ENCODE assay signal across 14 cellular contexts in genomic region chr10:61986788-61987187, GRCh38.
DNase-seq lines count a peak whose midpoint lies in the region; ATAC-seq, FAIRE-seq and TF ChIP-seq lines count a peak whose summit lies in the region.
"Had no signal": no experiment of that assay in that cellular context is flagged by ENCODE, and none has a peak within 500 bp of the region (broad histone marks: within the 10 kb centered on the region; RNA-seq: fewer than 3 reads in every experiment).

No MANE protein-coding gene starts in this region.

- no peak for TF ChIP-seq CTCF in nephron (IDR thresholded peaks at IDR 0.05; ENCODE audit: unreplicated experiment in 3 of 3)
- no peak for TF ChIP-seq CTCF in kidney (IDR thresholded peaks at IDR 0.05; ENCODE audit: borderline replicate concordance, extremely low read depth, insufficient read depth)

- H3K27me3 ChIP-seq in CD4-positive, CD25-positive, alpha-beta regulatory T cell (ENCODE audit: control insufficient read depth, insufficient read depth, low read length), result no peaks in the 10 kb centered on the region
- no peaks in the 10 kb centered on the region for H3K27me3 ChIP-seq in HUES6 (ENCODE audit: control insufficient read depth, insufficient read depth, low read length)
- H3K27me3 ChIP-seq in adipocyte (replicated peaks; ENCODE audit: control insufficient read depth, insufficient read depth, low read length), result no peaks in the 10 kb centered on the region
- H3K27me3 ChIP-seq: upper lobe of left lung had no signal

- intact Hi-C loops in kidney (cut with DNase I), result no loop called here

- peak overlapping the region; percentile 91 to 98 (median 95) for H3K27ac Mint-ChIP-seq in CD4-positive, CD25-positive, alpha-beta regulatory T cell
- peak overlapping the region; percentile 58 to 90 (median 75) for H3K27ac Mint-ChIP-seq in nephron

- peaks cover 27% of the 10 kb centered on the region for H3K36me3 Mint-ChIP-seq in CD4-positive, CD25-positive, alpha-beta regulatory T cell
- peaks cover 28% of the 10 kb centered on the region for H3K36me3 Mint-ChIP-seq in nephron (ENCODE audit: low read depth)

- H3K9me3 ChIP-seq in CD4-positive, CD25-positive, alpha-beta regulatory T cell (ENCODE audit: control insufficient read depth in 2 of 2, low read length in 2 of 2), result no peaks in the 10 kb centered on the region
- H3K9me3 ChIP-seq in HUES6 (ENCODE audit: control insufficient read depth, insufficient read depth, low read depth, low read length), result no peaks in the 10 kb centered on the region
- no peaks in the 10 kb centered on the region for H3K9me3 ChIP-seq in adipocyte (ENCODE audit: control insufficient read depth, low read length)
- no peaks in the 10 kb centered on the region for H3K9me3 ChIP-seq in kidney (ENCODE audit: control insufficient read depth in 1 of 2, low read length in 2 of 2)
- H3K9me3 ChIP-seq: upper lobe of left lung had no signal

- peak overlapping the region; percentile 27 for H3K4me3 ChIP-seq in CD4-positive, CD25-positive, alpha-beta regulatory T cell (ENCODE audit: low read depth, low read length)
- H3K4me3 ChIP-seq in HUES6 (ENCODE audit: low read depth, low read length), result peak overlapping the region; percentile 30; the same call in 1 of the 2 replicates
- H3K4me3 ChIP-seq in adipocyte (ENCODE audit: low read length), result no peak overlapping the region
- H3K4me3 ChIP-seq in kidney (ENCODE audit: low read length in 2 of 2), result no peak overlapping the region
- H3K4me3 ChIP-seq: upper lobe of left lung had no signal

- no peak for DNase-seq in CD4-positive, CD25-positive, alpha-beta regulatory T cell
- DNase-seq in adipocyte (ENCODE audit: low read depth), result no peak
- no peak for DNase-seq in kidney
- DNase-seq in NCI-H82 treated with DMSO at 0.1 percent for 48 hours (lab: John Stamatoyannopoulos, UW; ENCODE audit: unreplicated experiment), result no peak
- no peak for DNase-seq in CD1c-positive myeloid dendritic cell (ENCODE audit: extremely low spot score)
- DNase-seq: activated effector memory CD4-positive, alpha-beta T cell treated with anti-CD3 and anti-CD28 coated beads, Interleukin-2, amount 50 U/mL, for 16 hours; HCEC 1CT; mammary epithelial cell; NCI-H2227 treated with DMSO at 0.1 percent for 48 hours; upper lobe of left lung had no signal

- no peak for FAIRE-seq in kidney (lab: Jason Lieb, UNC)

- H3K27ac ChIP-seq in CD4-positive, CD25-positive, alpha-beta regulatory T cell (ENCODE audit: insufficient read depth, low read length, poor library complexity, severe bottlenecking), result peak overlapping the region; percentile 86
- H3K27ac ChIP-seq in HUES6 (ENCODE audit: low read depth, low read length) (peak overlapping the region; percentile 31; the same call in 1 of the 2 replicates), kidney (ENCODE audit: low read depth in 2 of 2, low read length in 2 of 2) (peak overlapping the region in 1 of 2 donors; percentile 34)
- H3K27ac ChIP-seq: RWPE1 had no signal

- H3K9me3 Mint-ChIP-seq in CD4-positive, CD25-positive, alpha-beta regulatory T cell, result no peaks in the 10 kb centered on the region
- no peaks in the 10 kb centered on the region for H3K9me3 Mint-ChIP-seq in nephron

- H3K9ac ChIP-seq in HUES6 (ENCODE audit: low read length), result no peak overlapping the region
- H3K9ac ChIP-seq in adipocyte (ENCODE audit: low read length), result peak overlapping the region; percentile 62
- H3K9ac ChIP-seq in kidney (ENCODE audit: low read length in 2 of 2), result no peak overlapping the region

- no peak for ATAC-seq in CD4-positive, CD25-positive, alpha-beta regulatory T cell (ENCODE audit: low read depth in 2 of 2)
- no peak for ATAC-seq in HG03442 (IDR thresholded peaks at IDR 0.05; ENCODE audit: unreplicated experiment)

- H3K4me1 Mint-ChIP-seq in CD4-positive, CD25-positive, alpha-beta regulatory T cell, result peaks cover 33 to 85% (median 70%) of the 10 kb centered on the region in 4 donors
- peaks cover 60% of the 10 kb centered on the region for H3K4me1 Mint-ChIP-seq in nephron

- peaks cover 56% of the 10 kb centered on the region for H3K4me1 ChIP-seq in CD4-positive, CD25-positive, alpha-beta regulatory T cell (ENCODE audit: control insufficient read depth, insufficient read depth, low read length, poor library complexity, severe bottlenecking)
- H3K4me1 ChIP-seq in HUES6 (ENCODE audit: control insufficient read depth, insufficient read depth, low read length), result peaks cover 30% of the 10 kb centered on the region
- H3K4me1 ChIP-seq in adipocyte (ENCODE audit: control insufficient read depth, insufficient read depth, low read length), result peaks cover 35% of the 10 kb centered on the region
- H3K4me1 ChIP-seq in kidney (ENCODE audit: control insufficient read depth in 1 of 2, insufficient read depth in 1 of 2, low read depth in 1 of 2, low read length in 2 of 2), result peaks cover 0 to 10% of the 10 kb centered on the region in 2 donors

- no peaks in the 10 kb centered on the region for H3K27me3 Mint-ChIP-seq in CD4-positive, CD25-positive, alpha-beta regulatory T cell
- no peaks in the 10 kb centered on the region for H3K27me3 Mint-ChIP-seq in nephron (ENCODE audit: low read depth)

- H3K36me3 ChIP-seq in CD4-positive, CD25-positive, alpha-beta regulatory T cell (ENCODE audit: control insufficient read depth, insufficient read depth, low read length), result peaks cover 4% of the 10 kb centered on the region
- H3K36me3 ChIP-seq in HUES6 (ENCODE audit: control insufficient read depth, insufficient read depth, low read length) (no peaks in the 10 kb centered on the region), adipocyte (ENCODE audit: control insufficient read depth, insufficient read depth, low read length, severe bottlenecking) (no peaks in the 10 kb centered on the region), kidney (ENCODE audit: control insufficient read depth in 1 of 2, insufficient read depth in 2 of 2, low read length in 2 of 2) (no peaks in the 10 kb centered on the region)
- H3K36me3 ChIP-seq: upper lobe of left lung had no signal

- H3K4me3 Mint-ChIP-seq in CD4-positive, CD25-positive, alpha-beta regulatory T cell, result peak overlapping the region in 3 of 4 donors; percentile 13 to 71 (median 61)
- no peak overlapping the region for H3K4me3 Mint-ChIP-seq in nephron

Comparison
In these comparisons a context has a peak if more than half of its experiments do, and no peak if none do; other contexts are left out.
1. H3K4me3 ChIP-seq: peak in CD4-positive, CD25-positive, alpha-beta regulatory T cell (single experiment) and HUES6 (single experiment); none in adipocyte (single experiment) and kidney (0 of 2).
2. H3K4me3 Mint-ChIP-seq: peak in CD4-positive, CD25-positive, alpha-beta regulatory T cell (3 of 4); none in nephron (0 of 3).